In the genomic region with DNA sequence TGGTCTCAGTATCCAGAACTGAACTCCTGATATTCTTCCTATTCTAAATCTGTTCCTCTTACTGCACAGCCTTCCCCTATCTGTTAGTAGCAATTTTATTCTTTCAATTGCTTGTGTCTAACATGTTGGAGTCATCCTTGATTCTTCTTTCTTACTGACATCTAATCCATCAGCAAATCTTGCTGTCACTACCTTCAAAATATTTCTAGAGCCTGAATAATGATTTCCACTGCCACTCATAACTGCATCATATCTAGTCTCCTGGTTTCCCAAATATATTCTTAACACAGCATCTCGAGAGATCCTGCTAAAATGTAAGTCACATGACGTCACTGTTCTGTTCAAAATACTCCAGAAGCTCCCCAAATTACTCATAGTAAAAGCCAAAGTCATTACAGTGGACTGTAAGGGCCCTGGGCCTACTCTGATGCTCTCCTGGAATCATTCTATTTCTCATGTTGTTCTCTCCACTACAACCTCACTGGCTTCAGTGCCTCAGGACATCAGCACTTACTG, we compare ENCODE assay signal across 24 cellular contexts.
DNase-seq lines count a peak whose midpoint lies in the region; ATAC-seq, FAIRE-seq and TF ChIP-seq lines count a peak whose summit lies in the region.
"Had no signal": no experiment of that assay in that cellular context is flagged by ENCODE, and none has a peak within 500 bp of the region (broad histone marks: within the 10 kb centered on the region; RNA-seq: fewer than 3 reads in every experiment).

No MANE protein-coding gene starts in this region.

- H3K4me2 ChIP-seq in GM12878 (ENCODE audit: control insufficient read depth, insufficient read depth), result no peak overlapping the region
- H3K4me2 ChIP-seq in neural cell (ENCODE audit: low read length), result no peak overlapping the region
- H3K4me2 ChIP-seq: BLaER1 had no signal

- TF ChIP-seq CTCF in GM12878 (IDR thresholded peaks at IDR 0.05 in 2 of 3, conservative IDR thresholded peaks at IDR 0.05 in 1 of 3; ENCODE audit: control insufficient read depth in 2 of 3, extremely low read depth in 1 of 3, insufficient read depth in 1 of 3, low read depth in 3 of 3, low read length in 3 of 3), result no peak
- TF ChIP-seq CTCF in bronchial epithelial cell (IDR thresholded peaks at IDR 0.05; ENCODE audit: insufficient read depth, low read length, severe bottlenecking), result no peak
- TF ChIP-seq CTCF in neural cell (IDR thresholded peaks at IDR 0.05; ENCODE audit: poor library complexity, severe bottlenecking), result no peak
- TF ChIP-seq CTCF in kidney (IDR thresholded peaks at IDR 0.05; ENCODE audit: borderline replicate concordance, extremely low read depth, insufficient read depth), result no peak

- no peaks in the 10 kb centered on the region for H3K27me3 ChIP-seq in GM12878 (replicated peaks in 1 of 2; ENCODE audit: control insufficient read depth in 2 of 2, insufficient read depth in 2 of 2, low read length in 1 of 2)
- H3K27me3 ChIP-seq in bronchial epithelial cell (ENCODE audit: control insufficient read depth, insufficient read depth, low read length), result no peaks in the 10 kb centered on the region
- H3K27me3 ChIP-seq in neural cell (ENCODE audit: insufficient read depth, low read depth, low read length), result no peaks in the 10 kb centered on the region
- H3K27me3 ChIP-seq: BE2C, BLaER1 had no signal

- no peak for DNase-seq in GM12878 (ENCODE audit: low read depth, low spot score)
- no peak for DNase-seq in bronchial epithelial cell (ENCODE audit: low read depth)
- no peak for DNase-seq in KG1 (lab: John Stamatoyannopoulos, UW)
- no peak for DNase-seq in kidney
- DNase-seq: 8988T; ACHN; BE2C; C1 segment of cervical spinal cord; CD4-positive, alpha-beta memory T cell; CD4-positive, CD25-positive, alpha-beta regulatory T cell; CD8-positive, alpha-beta memory T cell; COR-L47; DMS 273 treated with DMSO at 0.1 percent for 48 hours; DMS153; DMS53; DMS79; DND-41; EL; GDM1 had no signal

- no peaks in the 10 kb centered on the region for H3K9me3 ChIP-seq in GM12878 (replicated peaks; ENCODE audit: control insufficient read depth, insufficient read depth, low read length)
- H3K9me3 ChIP-seq in neural cell (ENCODE audit: low read length), result no peaks in the 10 kb centered on the region
- H3K9me3 ChIP-seq in kidney (ENCODE audit: control insufficient read depth in 1 of 2, low read length in 2 of 2), result no peaks in the 10 kb centered on the region
- H3K9me3 ChIP-seq: BE2C, BLaER1 had no signal

- CTCF ChIA-PET in GM12878 (lab: Yijun Ruan, JAX), result no interaction called here

- intact Hi-C loops in GM12878 (cut with micrococcal nuclease; ENCODE audit: unreplicated experiment), result no loop called here
- intact Hi-C loops in kidney (cut with DNase I), result no loop called here

- POLR2A ChIA-PET in GM12878 (lab: Charles Lee), result no interaction called here

- H3K9ac ChIP-seq in GM12878 (ENCODE audit: control insufficient read depth, insufficient read depth, low read length) (no peak overlapping the region), neural cell (ENCODE audit: low read length) (no peak overlapping the region), kidney (ENCODE audit: low read length in 2 of 2) (no peak overlapping the region)
- H3K9ac ChIP-seq: BLaER1 had no signal

- in situ Hi-C loops in GM12878 (cut with MboI), result no loop called here

- FAIRE-seq in GM12878 (lab: Jason Lieb, UNC) (no peak), bronchial epithelial cell (lab: Jason Lieb, UNC) (peak; percentile 23), kidney (lab: Jason Lieb, UNC) (no peak)
- FAIRE-seq: A204.1, GM12891, GM19239 had no signal

- no peak overlapping the region for H3K4me3 ChIP-seq in GM12878
- no peak overlapping the region for H3K4me3 ChIP-seq in bronchial epithelial cell (ENCODE audit: low read depth, low read length)
- H3K4me3 ChIP-seq in neural cell (ENCODE audit: low read length), result no peak overlapping the region
- no peak overlapping the region for H3K4me3 ChIP-seq in kidney (ENCODE audit: low read length in 2 of 2)
- H3K4me3 ChIP-seq: BLaER1 had no signal

- H3K4me1 ChIP-seq in GM12878 (ENCODE audit: control insufficient read depth, insufficient read depth, low read length) (no peaks in the 10 kb centered on the region), kidney (ENCODE audit: control insufficient read depth in 1 of 2, insufficient read depth in 1 of 2, low read depth in 1 of 2, low read length in 2 of 2) (no peaks in the 10 kb centered on the region)
- H3K4me1 ChIP-seq: BE2C, BLaER1 had no signal

- SMC1A ChIA-PET in GM12878 (lab: Charles Lee; ENCODE audit: uncharacterized antibody, unreplicated experiment), result no interaction called here

- TF ChIP-seq EP300 in GM12878 (IDR thresholded peaks at IDR 0.05; ENCODE audit: borderline replicate concordance in 1 of 2, control insufficient read depth in 1 of 2, low read depth in 2 of 2, low read length in 2 of 2), result no peak
- TF ChIP-seq EP300 in neural cell (conservative IDR thresholded peaks at IDR 0.05; ENCODE audit: poor library complexity, severe bottlenecking), result peak; percentile 87

- no peaks in the 10 kb centered on the region for H3K9me2 ChIP-seq in neural cell (ENCODE audit: insufficient read depth, low read length)

- H3K27ac ChIP-seq in GM12878 (ENCODE audit: control insufficient read depth, insufficient read depth) (no peak overlapping the region), neural cell (ENCODE audit: low read length) (no peak overlapping the region), kidney (ENCODE audit: low read depth in 2 of 2, low read length in 2 of 2) (no peak overlapping the region)
- H3K27ac ChIP-seq: BLaER1 had no signal

- RAD21 ChIA-PET in GM12878 (lab: Charles Lee; ENCODE audit: unreplicated experiment), result no interaction called here

- 3% methylated on average over 2 of the region's 2 CpGs for WGBS in GM12878 (ENCODE audit: insufficient coverage, insufficient replicate concordance, low lambda C conversion rate, missing lambda C conversion rate)

- no TSS peak for BruUV-seq in GM12878 (replicated peaks; lab: Mats Ljungman, UMichigan)

- no peaks in the 10 kb centered on the region for H3F3A ChIP-seq in neural cell (ENCODE audit: insufficient read depth, low read length, poor library complexity, severe bottlenecking)

- ATAC-seq in GM12878, result no peak

- H3K36me3 ChIP-seq in GM12878 (ENCODE audit: control insufficient read depth in 2 of 2, insufficient read depth in 2 of 2, low read length in 1 of 2), result no peaks in the 10 kb centered on the region
- H3K36me3 ChIP-seq in bronchial epithelial cell (ENCODE audit: control insufficient read depth, insufficient read depth, low read length), result no peaks in the 10 kb centered on the region
- no peaks in the 10 kb centered on the region for H3K36me3 ChIP-seq in neural cell (ENCODE audit: insufficient read depth, low read length)
- H3K36me3 ChIP-seq in kidney (ENCODE audit: control insufficient read depth in 1 of 2, insufficient read depth in 2 of 2, low read length in 2 of 2), result no peaks in the 10 kb centered on the region
- H3K36me3 ChIP-seq: BE2C, BLaER1 had no signal

- H4K20me1 ChIP-seq in GM12878 (ENCODE audit: control insufficient read depth, insufficient read depth) (no peaks in the 10 kb centered on the region), neural cell (ENCODE audit: insufficient read depth) (no peaks in the 10 kb centered on the region)
- H4K20me1 ChIP-seq: BLaER1 had no signal

- no peak overlapping the region for H2AFZ ChIP-seq in GM12878 (ENCODE audit: control insufficient read depth, low read depth, low read length)
- no peak overlapping the region for H2AFZ ChIP-seq in neural cell (ENCODE audit: low read depth, low read length)

- TF ChIP-seq RAD21 in GM12878 (IDR thresholded peaks at IDR 0.05; ENCODE audit: insufficient read depth, low read depth, low read length) (no peak), neural cell (conservative IDR thresholded peaks at IDR 0.05) (no peak)

- no peaks in the 10 kb centered on the region for H3K79me2 ChIP-seq in GM12878 (ENCODE audit: control insufficient read depth, insufficient read depth, low read length)
- H3K79me2 ChIP-seq in neural cell (replicated peaks; ENCODE audit: insufficient read depth, low read length), result no peaks in the 10 kb centered on the region

- TF ChIP-seq POLR2A in GM12878 (IDR thresholded peaks at IDR 0.05; ENCODE audit: low read depth, low read length), result no peak

TF ChIP-seq in GM12878, 131 proteins besides CTCF, POLR2A, EP300 and RAD21:
- no peak for TF ChIP-seq KLF5 (IDR thresholded peaks at IDR 0.05; ENCODE audit: partially characterized antibody)
- 0 out of 2 replicates have a peak, but pooled peaks have one; percentile 14 for TF ChIP-seq ATF7 (IDR thresholded peaks at IDR 0.05; ENCODE audit: low read depth)
TF ChIP-seq in GM12878: peak in this region for 1.

TF ChIP-seq in neural cell, 6 proteins besides CTCF, POLR2A, EP300 and RAD21:
- TF ChIP-seq TAF1 (IDR thresholded peaks at IDR 0.05; ENCODE audit: low read depth) (no peak), SMC3 (conservative IDR thresholded peaks at IDR 0.05; ENCODE audit: poor library complexity) (no peak), MXI1 (conservative IDR thresholded peaks at IDR 0.05; ENCODE audit: poor library complexity, severe bottlenecking) (no peak), EZH2 (IDR thresholded peaks at IDR 0.05; ENCODE audit: borderline replicate concordance, insufficient read depth, low read length, poor library complexity, severe bottlenecking) (no peak), POLR2AphosphoS5 (IDR thresholded peaks at IDR 0.05) (peak; percentile 55)
- TF ChIP-seq, protein P1, sequence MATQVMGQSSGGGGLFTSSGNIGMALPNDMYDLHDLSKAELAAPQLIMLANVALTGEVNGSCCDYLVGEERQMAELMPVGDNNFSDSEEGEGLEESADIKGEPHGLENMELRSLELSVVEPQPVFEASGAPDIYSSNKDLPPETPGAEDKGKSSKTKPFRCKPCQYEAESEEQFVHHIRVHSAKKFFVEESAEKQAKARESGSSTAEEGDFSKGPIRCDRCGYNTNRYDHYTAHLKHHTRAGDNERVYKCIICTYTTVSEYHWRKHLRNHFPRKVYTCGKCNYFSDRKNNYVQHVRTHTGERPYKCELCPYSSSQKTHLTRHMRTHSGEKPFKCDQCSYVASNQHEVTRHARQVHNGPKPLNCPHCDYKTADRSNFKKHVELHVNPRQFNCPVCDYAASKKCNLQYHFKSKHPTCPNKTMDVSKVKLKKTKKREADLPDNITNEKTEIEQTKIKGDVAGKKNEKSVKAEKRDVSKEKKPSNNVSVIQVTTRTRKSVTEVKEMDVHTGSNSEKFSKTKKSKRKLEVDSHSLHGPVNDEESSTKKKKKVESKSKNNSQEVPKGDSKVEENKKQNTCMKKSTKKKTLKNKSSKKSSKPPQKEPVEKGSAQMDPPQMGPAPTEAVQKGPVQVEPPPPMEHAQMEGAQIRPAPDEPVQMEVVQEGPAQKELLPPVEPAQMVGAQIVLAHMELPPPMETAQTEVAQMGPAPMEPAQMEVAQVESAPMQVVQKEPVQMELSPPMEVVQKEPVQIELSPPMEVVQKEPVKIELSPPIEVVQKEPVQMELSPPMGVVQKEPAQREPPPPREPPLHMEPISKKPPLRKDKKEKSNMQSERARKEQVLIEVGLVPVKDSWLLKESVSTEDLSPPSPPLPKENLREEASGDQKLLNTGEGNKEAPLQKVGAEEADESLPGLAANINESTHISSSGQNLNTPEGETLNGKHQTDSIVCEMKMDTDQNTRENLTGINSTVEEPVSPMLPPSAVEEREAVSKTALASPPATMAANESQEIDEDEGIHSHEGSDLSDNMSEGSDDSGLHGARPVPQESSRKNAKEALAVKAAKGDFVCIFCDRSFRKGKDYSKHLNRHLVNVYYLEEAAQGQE (IDR thresholded peaks at IDR 0.05; ENCODE audit: borderline replicate concordance), result no peak
